In genomic region chr4:125689839-125690238, GRCh38 we compare ENCODE assay signal across 18 cellular contexts.
"Had no signal": no experiment of that assay in that cellular context is flagged by ENCODE, and none has a peak within 500 bp of the region (broad histone marks: within the 10 kb centered on the region; RNA-seq: fewer than 3 reads in every experiment).

No MANE protein-coding gene starts in this region.

- DNase-seq: activated CD4-positive, alpha-beta T cell treated with anti-CD3 and anti-CD28 coated beads, Interleukin-2, amount 50 U/mL, for 48 hours; activated naive CD4-positive, alpha-beta T cell treated with anti-CD3 and anti-CD28 coated beads for 36 hours; activated naive CD8-positive, alpha-beta T cell treated with anti-CD3 and anti-CD28 coated beads, Interleukin-2, amount 50 U/mL, for 24 hours; aorta; dermis blood vessel endothelial cell; effector memory CD8-positive, alpha-beta T cell; foreskin melanocyte; mesenchymal stem cell; naive thymus-derived CD8-positive, alpha-beta T cell; posterior cingulate gyrus; stimulated activated CD4-positive, alpha-beta T cell treated with anti-CD3 and anti-CD28 coated beads, Interleukin-2, amount 100 ng/mL, for 48 hours; WERI-Rb-1 had no signal

- ATAC-seq: activated naive CD8-positive, alpha-beta T cell treated with anti-CD3 and anti-CD28 coated beads, Interleukin-2, amount 50 U/mL, for 24 hours; activated T-helper 17 cell treated with anti-CD3 and anti-CD28 coated beads, Interleukin-2, amount 50 U/mL, for 72 hours; effector memory CD8-positive, alpha-beta T cell; naive thymus-derived CD8-positive, alpha-beta T cell; stimulated activated memory B cell treated with anti-CD40 and anti-IgM and Interleukin-4, amounts not matched to agents 10 μg/mL and 1 μg/mL and 100 μg/mL, for 72 hours had no signal

- H3K36me3 Mint-ChIP-seq: naive thymus-derived CD8-positive, alpha-beta T cell; stimulated activated memory B cell treated with anti-CD40 and anti-IgM and Interleukin-4, amounts not matched to agents 10 μg/mL and 1 μg/mL and 100 μg/mL, for 72 hours had no signal

- H3K4me1 ChIP-seq: breast epithelium had no signal

- H3K4me3 Mint-ChIP-seq: activated naive CD4-positive, alpha-beta T cell treated with anti-CD3 and anti-CD28 coated beads for 36 hours; activated naive CD8-positive, alpha-beta T cell treated with anti-CD3 and anti-CD28 coated beads, Interleukin-2, amount 50 U/mL, for 24 hours; activated T-helper 17 cell treated with anti-CD3 and anti-CD28 coated beads, Interleukin-2, amount 50 U/mL, for 72 hours; effector memory CD8-positive, alpha-beta T cell; naive thymus-derived CD8-positive, alpha-beta T cell; stimulated activated memory B cell treated with anti-CD40 and anti-IgM and Interleukin-4, amounts not matched to agents 10 μg/mL and 1 μg/mL and 100 μg/mL, for 72 hours had no signal

- H3K9me3 ChIP-seq: breast epithelium, neutrophil had no signal

- H3K36me3 ChIP-seq: breast epithelium, neutrophil, WERI-Rb-1 had no signal

- H3K27ac ChIP-seq: breast epithelium, epithelial cell of prostate, neutrophil, WERI-Rb-1 had no signal

- H3K27me3 Mint-ChIP-seq: activated naive CD8-positive, alpha-beta T cell treated with anti-CD3 and anti-CD28 coated beads, Interleukin-2, amount 50 U/mL, for 24 hours; activated T-helper 17 cell treated with anti-CD3 and anti-CD28 coated beads, Interleukin-2, amount 50 U/mL, for 72 hours; effector memory CD8-positive, alpha-beta T cell; naive thymus-derived CD8-positive, alpha-beta T cell; stimulated activated memory B cell treated with anti-CD40 and anti-IgM and Interleukin-4, amounts not matched to agents 10 μg/mL and 1 μg/mL and 100 μg/mL, for 72 hours had no signal

- H3K27me3 ChIP-seq: breast epithelium, neutrophil had no signal

- FAIRE-seq: urothelium cell line had no signal

- H3K27ac Mint-ChIP-seq: activated naive CD4-positive, alpha-beta T cell treated with anti-CD3 and anti-CD28 coated beads for 36 hours; activated naive CD8-positive, alpha-beta T cell treated with anti-CD3 and anti-CD28 coated beads, Interleukin-2, amount 50 U/mL, for 24 hours; activated T-helper 17 cell treated with anti-CD3 and anti-CD28 coated beads, Interleukin-2, amount 50 U/mL, for 72 hours; effector memory CD8-positive, alpha-beta T cell; naive thymus-derived CD8-positive, alpha-beta T cell; stimulated activated memory B cell treated with anti-CD40 and anti-IgM and Interleukin-4, amounts not matched to agents 10 μg/mL and 1 μg/mL and 100 μg/mL, for 72 hours had no signal

- H3K4me1 Mint-ChIP-seq: activated naive CD8-positive, alpha-beta T cell treated with anti-CD3 and anti-CD28 coated beads, Interleukin-2, amount 50 U/mL, for 24 hours; activated T-helper 17 cell treated with anti-CD3 and anti-CD28 coated beads, Interleukin-2, amount 50 U/mL, for 72 hours; naive thymus-derived CD8-positive, alpha-beta T cell; stimulated activated memory B cell treated with anti-CD40 and anti-IgM and Interleukin-4, amounts not matched to agents 10 μg/mL and 1 μg/mL and 100 μg/mL, for 72 hours had no signal

- H3K4me3 ChIP-seq: breast epithelium had no signal

- H3K9me3 Mint-ChIP-seq: activated T-helper 17 cell treated with anti-CD3 and anti-CD28 coated beads, Interleukin-2, amount 50 U/mL, for 72 hours; stimulated activated memory B cell treated with anti-CD40 and anti-IgM and Interleukin-4, amounts not matched to agents 10 μg/mL and 1 μg/mL and 100 μg/mL, for 72 hours had no signal
